In genomic region chr2:148645925-148646559, GRCh38 we compare ENCODE assay signal across 8 cellular contexts. TPM values are rescaled to one million over a fixed set of nuclear protein-coding genes. Genes with fewer than 3 reads are reported as not detected.
DNase-seq lines count a peak whose midpoint lies in the region; ATAC-seq and TF ChIP-seq lines count a peak whose summit lies in the region.

No MANE protein-coding gene starts in this region.

- H3K27ac ChIP-seq in HUES48 (ENCODE audit: low read depth, low read length) (peak overlapping the region; percentile 100), neuronal stem cell (replicated peaks; ENCODE audit: low read length) (peak overlapping the region; percentile 60), thoracic aorta (peak overlapping the region; percentile 89 to 95)

- no peak overlapping the region for H3K14ac ChIP-seq in neuronal stem cell (ENCODE audit: low read length)

- H4K8ac ChIP-seq in neuronal stem cell (ENCODE audit: low read depth, low read length): no peak overlapping the region

- H3K18ac ChIP-seq in neuronal stem cell (ENCODE audit: low read length): peak overlapping the region; percentile 95

- H3K36me3 ChIP-seq in HUES48 (ENCODE audit: control insufficient read depth, insufficient read depth, low read length): no peaks in the 10 kb centered on the region
- H3K36me3 ChIP-seq in neuronal stem cell (replicated peaks in 1 of 2; ENCODE audit: control insufficient read depth in 2 of 2, insufficient read depth in 2 of 2, low read length in 2 of 2): no peaks in the 10 kb centered on the region
- H3K36me3 ChIP-seq in thoracic aorta: no peaks in the 10 kb centered on the region

- no peak overlapping the region for H3K23ac ChIP-seq in neuronal stem cell (ENCODE audit: low read depth, low read length, poor library complexity)

- H3K9me3 ChIP-seq in HUES48 (ENCODE audit: control insufficient read depth, insufficient read depth, low read length) (no peaks in the 10 kb centered on the region), neuronal stem cell (replicated peaks in 1 of 2; ENCODE audit: control insufficient read depth in 2 of 2, insufficient read depth in 1 of 2, low read depth in 1 of 2, low read length in 2 of 2) (no peaks in the 10 kb centered on the region), thoracic aorta (no peaks in the 10 kb centered on the region)

- WGBS in neuronal stem cell (ENCODE audit: extremely low coverage in 2 of 2, insufficient read length in 2 of 2, insufficient replicate concordance in 1 of 2), 2 donors: no CpG with 5 or more reads among the region's 13 CpGs

- H3K4me1 ChIP-seq in HUES48 (ENCODE audit: control insufficient read depth, insufficient read depth, low read length) (peaks cover 30% of the 10 kb centered on the region), neuronal stem cell (ENCODE audit: control insufficient read depth in 2 of 2, insufficient read depth in 1 of 2, low read depth in 1 of 2, low read length in 2 of 2) (peaks cover 0 to 10% of the 10 kb centered on the region in 2 donors), thoracic aorta (ENCODE audit: control insufficient read depth in 1 of 2, low read depth in 2 of 2) (peaks cover 30 to 58% of the 10 kb centered on the region in 2 donors)

- ATAC-seq in GM21515 (IDR thresholded peaks at IDR 0.05; ENCODE audit: unreplicated experiment) (peak; percentile 44), thoracic aorta (ENCODE audit: insufficient number of reproducible peaks, low FRiP score, low read depth) (peak; percentile 42)

- peak overlapping the region; percentile 71 for H3K4me2 ChIP-seq in neuronal stem cell (ENCODE audit: insufficient read depth, low read length, poor library complexity, severe bottlenecking)

- H2BK15ac ChIP-seq in neuronal stem cell (ENCODE audit: low read length): no peak overlapping the region

- peaks cover 2% of the 10 kb centered on the region for H3K79me1 ChIP-seq in neuronal stem cell (ENCODE audit: low read depth, low read length)

- no peak overlapping the region for H3K4ac ChIP-seq in neuronal stem cell (ENCODE audit: low read length)

- no peak overlapping the region for H2BK120ac ChIP-seq in neuronal stem cell (ENCODE audit: low read depth, low read length)

- H3K4me3 ChIP-seq in HUES48 (ENCODE audit: low read depth, low read length): peak overlapping the region; percentile 94
- H3K4me3 ChIP-seq in fibroblast of villous mesenchyme (ENCODE audit: low read depth, low read length): peak overlapping the region; percentile 72
- peak overlapping the region; percentile 68 to 95 for H3K4me3 ChIP-seq in neuronal stem cell (ENCODE audit: low read length in 2 of 2)
- H3K4me3 ChIP-seq in thoracic aorta: peak overlapping the region; percentile 92

- TF ChIP-seq CTCF in fibroblast of villous mesenchyme (IDR thresholded peaks at IDR 0.05; ENCODE audit: insufficient read depth, low read depth, low read length) (no peak), thoracic aorta (IDR thresholded peaks at IDR 0.05) (no peak)

- H2BK12ac ChIP-seq in neuronal stem cell (ENCODE audit: low read length): no peak overlapping the region

- peak; percentile 69 for DNase-seq in DMS114 treated with DMSO at 0.1 percent for 48 hours (lab: John Stamatoyannopoulos, UW; ENCODE audit: unreplicated experiment)
- peak; percentile 85 for DNase-seq in OCI-M1 (lab: John Stamatoyannopoulos, UW)
- peak; percentile 83 for DNase-seq in activated effector memory CD4-positive, alpha-beta T cell treated with anti-CD3 and anti-CD28 coated beads, Interleukin-2, amount 50 U/mL, for 16 hours
- DNase-seq in fibroblast of villous mesenchyme (ENCODE audit: low read depth): peak; percentile 93
- DNase-seq in neuronal stem cell (ENCODE audit: low spot score): no peak
- peak; percentile 15 for DNase-seq in thoracic aorta (ENCODE audit: low spot score)

- H3K27me3 ChIP-seq in HUES48 (ENCODE audit: control insufficient read depth, insufficient read depth, low read length) (no peaks in the 10 kb centered on the region), neuronal stem cell (ENCODE audit: control insufficient read depth in 3 of 3, insufficient read depth in 3 of 3, low read depth in 1 of 3, low read length in 3 of 3) (peaks cover 0 to 12% (median 0%) of the 10 kb centered on the region in 3 experiments), thoracic aorta (replicated peaks; ENCODE audit: insufficient read depth) (no peaks in the 10 kb centered on the region)

- no peak overlapping the region for H2AK5ac ChIP-seq in neuronal stem cell (ENCODE audit: low read depth, low read length)

- no peak overlapping the region for H4K91ac ChIP-seq in neuronal stem cell (ENCODE audit: low read depth, low read length, poor library complexity)

- H3K9ac ChIP-seq in HUES48 (ENCODE audit: low read depth, low read length): peak overlapping the region; percentile 72; the same call in 1 of the 2 replicates
- peak overlapping the region; percentile 90 for H3K9ac ChIP-seq in neuronal stem cell (ENCODE audit: low read depth, low read length, poor library complexity)

- no peak overlapping the region for H2BK5ac ChIP-seq in neuronal stem cell (ENCODE audit: low read length)

- peak overlapping the region; percentile 54 for H2AFZ ChIP-seq in neuronal stem cell (ENCODE audit: low read length)

RNA-seq across cellular contexts. Expression of gene EPC2, which starts 1.5 kb away (rescaled TPM):
- total RNA-seq in fibroblast of villous mesenchyme (19.6 and 23.3 TPM in 2 replicates), thoracic aorta (10 to 100 TPM; 32.0 to 37.8 TPM)
- 19.9 TPM for polyA plus RNA-seq in neuronal stem cell (2013, experiment 1 of 2)
- polyA plus RNA-seq in neuronal stem cell (2013, experiment 2 of 2): 20.6 TPM
